30 cellular contexts compared by ENCODE assay signal in genomic region chr2:136727973-136728699, GRCh38. TPM values are rescaled to one million over a fixed set of nuclear protein-coding genes. Genes with fewer than 3 reads are reported as not detected.
"Had no signal": no experiment of that assay in that cellular context is flagged by ENCODE, and none has a peak within 500 bp of the region (broad histone marks: within the 10 kb centered on the region; RNA-seq: fewer than 3 reads in every experiment).

No MANE protein-coding gene starts in this region.

- ATAC-seq: heart right ventricle; left cardiac atrium; left lung; mucosa of descending colon; naive thymus-derived CD4-positive, alpha-beta T cell; psoas muscle; right cardiac atrium; stimulated activated naive B cell treated with anti-CD40 and anti-IgM and Interleukin-4, amounts not matched to agents 10 μg/mL and 1 μg/mL and 100 μg/mL, for 72 hours had no signal

- H3K9me3 Mint-ChIP-seq: nephron, neural progenitor cell had no signal

- H3K36me3 ChIP-seq: esophagus muscularis mucosa, heart right ventricle, left lung, neural progenitor cell, sigmoid colon, suprapubic skin, thyroid gland had no signal

- H3K27me3 ChIP-seq: heart right ventricle, left lung, neural progenitor cell, sigmoid colon, suprapubic skin, thyroid gland had no signal

- H3K36me3 Mint-ChIP-seq: mesothelial cell of epicardium; naive thymus-derived CD4-positive, alpha-beta T cell; neural progenitor cell; stimulated activated naive B cell treated with anti-CD40 and anti-IgM and Interleukin-4, amounts not matched to agents 10 μg/mL and 1 μg/mL and 100 μg/mL, for 72 hours had no signal

- H3K9me3 ChIP-seq: esophagus muscularis mucosa, left lung, mucosa of descending colon, psoas muscle, sigmoid colon, suprapubic skin, thyroid gland had no signal

- H3K27ac Mint-ChIP-seq: mesothelial cell of epicardium; naive thymus-derived CD4-positive, alpha-beta T cell; nephron; neural progenitor cell; stimulated activated naive B cell treated with anti-CD40 and anti-IgM and Interleukin-4, amounts not matched to agents 10 μg/mL and 1 μg/mL and 100 μg/mL, for 72 hours; stimulated activated naive CD8-positive, alpha-beta T cell treated with anti-CD3 and anti-CD28 coated beads, Interleukin-15, Interleukin-2, amounts not matched to agents 100 ng/mL and 50 ng/mL, for 24 hours had no signal

- H3K4me1 Mint-ChIP-seq: mesothelial cell of epicardium; nephron; neural progenitor cell; stimulated activated naive B cell treated with anti-CD40 and anti-IgM and Interleukin-4, amounts not matched to agents 10 μg/mL and 1 μg/mL and 100 μg/mL, for 72 hours had no signal

- DNase-seq: dermis blood vessel endothelial cell; effector memory CD4-positive, alpha-beta T cell; foreskin melanocyte; glutamatergic neuron; heart right ventricle; hippocampal formation; left cardiac atrium; mesenchymal stem cell; mucosa of descending colon; naive thymus-derived CD4-positive, alpha-beta T cell; nucleus accumbens; sigmoid colon; stimulated activated CD4-positive, alpha-beta T cell treated with anti-CD3 and anti-CD28 coated beads, Interleukin-2, amount 100 ng/mL, for 24 hours; stimulated activated CD4-positive, alpha-beta T cell treated with anti-CD3 and anti-CD28 coated beads, Interleukin-4, amount 100 ng/mL, for 24 hours; stimulated activated naive B cell treated with anti-CD40 and anti-IgM and Interleukin-4, amounts not matched to agents 10 μg/mL and 1 μg/mL and 100 μg/mL, for 72 hours; thyroid gland; trophoblast cell had no signal

- H3K4me3 ChIP-seq: coronary artery, esophagus muscularis mucosa, heart right ventricle, left lung, mucosa of descending colon, neural progenitor cell, psoas muscle, sigmoid colon, suprapubic skin, thyroid gland had no signal

- H3K4me3 Mint-ChIP-seq: mesothelial cell of epicardium; naive thymus-derived CD4-positive, alpha-beta T cell; nephron; neural progenitor cell; stimulated activated naive B cell treated with anti-CD40 and anti-IgM and Interleukin-4, amounts not matched to agents 10 μg/mL and 1 μg/mL and 100 μg/mL, for 72 hours; stimulated activated naive CD8-positive, alpha-beta T cell treated with anti-CD3 and anti-CD28 coated beads, Interleukin-15, Interleukin-2, amounts not matched to agents 100 ng/mL and 50 ng/mL, for 24 hours had no signal

- H3K4me1 ChIP-seq: esophagus muscularis mucosa, heart right ventricle, left lung, neural progenitor cell, psoas muscle, suprapubic skin, thyroid gland had no signal

RNA-seq across cellular contexts. Expression of gene THSD7B, which starts 37.2 kb away (rescaled TPM):
- total RNA-seq: lower leg skin; lung microvascular endothelial cell; naive thymus-derived CD4-positive, alpha-beta T cell; osteocyte had no signal
